1 cellular context compared by ENCODE assay signal in the genomic region with DNA sequence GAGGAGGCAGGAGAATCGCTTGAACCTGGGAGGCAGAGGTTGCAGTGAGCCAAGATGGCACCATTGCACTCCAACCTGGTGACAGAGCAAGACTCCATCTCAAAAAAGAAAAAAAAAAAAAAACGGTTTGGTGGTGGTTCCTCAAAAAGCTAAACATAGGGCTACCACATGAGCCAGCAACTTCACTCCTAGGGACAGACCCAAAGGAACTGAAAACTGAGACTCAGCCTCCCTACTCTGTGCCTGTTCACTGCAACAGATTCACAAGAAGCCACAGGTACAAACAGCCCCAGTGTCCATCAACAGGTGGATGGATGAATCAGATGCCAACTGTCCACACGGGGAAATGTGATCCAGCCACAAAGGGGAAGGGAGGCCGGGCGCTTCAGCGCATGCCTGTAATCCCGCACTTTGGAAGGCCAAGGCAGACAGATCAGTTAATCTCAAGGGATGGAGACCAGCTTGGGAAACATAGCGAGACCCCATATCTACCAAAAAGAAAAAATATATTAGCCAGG.
A peak's percentile ranks its signal among the peaks of the same experiment; 100 is the strongest.
TF ChIP-seq lines count a peak whose summit lies in the region.

No MANE protein-coding gene starts in this region.

TF ChIP-seq in GM12878, 131 proteins besides CTCF, POLR2A, EP300 and RAD21:
- 0 out of 2 replicates have a peak, but pooled peaks have one; percentile 7 for TF ChIP-seq SPI1 (IDR thresholded peaks at IDR 0.05; ENCODE audit: borderline replicate concordance, insufficient read depth, low read depth, low read length)
- TF ChIP-seq CBX5 (IDR thresholded peaks at IDR 0.05; ENCODE audit: low read depth) = no peak
